In genomic region chr21:32389337-32390015, GRCh38 we compare ENCODE assay signal across 1 cellular context.
TF ChIP-seq lines count a peak whose summit lies in the region.

No MANE protein-coding gene starts in this region.

TF ChIP-seq in K562, 482 proteins besides CTCF, POLR2A, EP300 and RAD21:
- TF ChIP-seq ZBTB40 (IDR thresholded peaks at IDR 0.05) (no peak), ZBTB40 (CRISPR knock-in tag; IDR thresholded peaks at IDR 0.05) (no peak), NFIC (IDR thresholded peaks at IDR 0.05) (peak; percentile 79)
TF ChIP-seq in K562: peak in this region for 1.
